Comparison of ENCODE assay signal across 23 cellular contexts in the genomic region with DNA sequence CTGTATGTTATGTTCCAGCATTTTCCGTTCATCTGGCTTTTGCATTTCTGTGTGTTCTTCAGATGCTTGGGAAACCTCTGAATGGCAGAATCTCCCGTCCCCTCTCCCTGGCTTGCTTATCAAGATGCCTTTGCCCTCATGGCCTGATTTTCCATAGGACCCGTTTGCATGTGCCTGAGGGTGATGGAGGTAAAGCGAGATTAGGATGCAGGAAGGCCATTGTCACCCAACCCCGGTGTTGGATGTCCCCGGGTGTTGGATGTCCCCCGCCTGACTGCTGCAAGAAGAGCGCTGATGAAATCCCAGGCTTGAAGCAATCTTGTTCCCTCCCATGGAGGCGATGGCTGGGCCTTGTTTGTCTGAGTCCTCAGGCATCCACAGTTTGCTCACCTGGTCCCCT.
"Had no signal": no experiment of that assay in that cellular context is flagged by ENCODE, and none has a peak within 500 bp of the region (broad histone marks: within the 10 kb centered on the region; RNA-seq: fewer than 3 reads in every experiment).

No MANE protein-coding gene starts in this region.

- H3K27me3 Mint-ChIP-seq: IgD-negative memory B cell had no signal

- H3K9me3 ChIP-seq: SK-N-SH had no signal

- H3K9me3 Mint-ChIP-seq: IgD-negative memory B cell had no signal

- H3K4me3 ChIP-seq: K562 had no signal

- H3K4me2 ChIP-seq: KMS-11, SK-N-SH had no signal

- FAIRE-seq: HTR-8/SVneo, K562 had no signal

- H3K9ac ChIP-seq: KMS-11, SK-N-SH had no signal

- H3K4me3 Mint-ChIP-seq: IgD-negative memory B cell had no signal

- DNase-seq: Kasumi-1, MM.1S, NCI-H1092 treated with DMSO at 0.1 percent for 48 hours, NCI-H1436, NCI-H187, NCI-H2029, NCI-H2081 treated with DMSO at 0.1 percent for 48 hours, NCI-H2171, NCI-H226, NCI-H446, NCI-H510A, NCI-H524 treated with DMSO at 0.1 percent for 48 hours, NCI-H69, NCI-H774, PC-3, SHP77, SK-N-SH had no signal

- H3K27ac ChIP-seq: HL-60, KMS-11, RWPE1 had no signal
